Comparison of ENCODE assay signal across 33 cellular contexts in the genomic region with DNA sequence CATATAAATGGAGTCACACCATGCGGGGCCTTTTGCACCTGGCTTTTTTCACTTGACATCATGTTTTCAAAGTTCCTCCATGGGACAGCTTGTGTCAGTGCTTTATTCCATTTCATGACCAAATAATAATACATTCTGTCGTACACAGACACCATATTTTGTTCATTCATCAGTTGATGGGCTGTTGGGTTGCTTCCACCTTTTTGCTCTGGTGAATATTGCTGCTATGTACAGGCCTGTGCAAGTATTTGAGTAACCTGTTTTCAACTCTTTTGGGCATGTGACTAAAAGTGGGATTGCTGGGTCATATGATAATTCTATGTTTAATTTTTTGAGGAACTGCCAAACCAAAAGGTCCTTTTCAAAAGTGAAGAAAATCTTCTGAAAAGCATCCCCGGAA. TPM values are rescaled to one million over a fixed set of nuclear protein-coding genes. Genes with fewer than 3 reads are reported as not detected.
"Had no signal": no experiment of that assay in that cellular context is flagged by ENCODE, and none has a peak within 500 bp of the region (broad histone marks: within the 10 kb centered on the region; RNA-seq: fewer than 3 reads in every experiment).

No MANE protein-coding gene starts in this region.

- H3K27ac Mint-ChIP-seq: activated CD4-positive, alpha-beta T cell treated with anti-CD3 and anti-CD28 coated beads, Interleukin-2, amount 10 ng/mL, durations not matched to agents 7 days and 5 days; activated CD8-positive, alpha-beta T cell treated with anti-CD3 and anti-CD28 coated beads for 36 hours; activated naive CD8-positive, alpha-beta T cell; activated T-helper 17 cell treated with anti-CD3 and anti-CD28 coated beads, Interleukin-2, amount 50 U/mL, for 72 hours; effector memory CD8-positive, alpha-beta T cell; WTC11 had no signal

- H3K4me3 ChIP-seq: gastrocnemius medialis, heart left ventricle had no signal

- H3K4me1 Mint-ChIP-seq: activated T-helper 17 cell treated with anti-CD3 and anti-CD28 coated beads, Interleukin-2, amount 50 U/mL, for 72 hours; WTC11 had no signal

- H3K36me3 ChIP-seq: brain microvascular endothelial cell, gastrocnemius medialis, heart left ventricle had no signal

- FAIRE-seq: astrocyte, colon, TTC549 had no signal

- DNase-seq: activated CD4-positive, alpha-beta T cell treated with anti-CD3 and anti-CD28 coated beads for 1 hour; activated CD4-positive, alpha-beta T cell treated with anti-CD3 and anti-CD28 coated beads for 4 hours; activated CD4-positive, alpha-beta T cell treated with anti-CD3 and anti-CD28 coated beads, Interleukin-2, amount 10 ng/mL, durations not matched to agents 7 days and 5 days; activated CD4-positive, alpha-beta T cell treated with anti-CD3 and anti-CD28 coated beads, Interleukin-2, amount 50 U/mL, for 4 hours; activated CD8-positive, alpha-beta memory T cell treated with anti-CD3 and anti-CD28 coated beads for 24 hours; activated CD8-positive, alpha-beta T cell treated with anti-CD3 and anti-CD28 coated beads for 36 hours; activated effector memory CD4-positive, alpha-beta T cell treated with Interleukin-2 at 50 U/mL for 16 hours; activated gamma-delta T cell treated with Interleukin-2 at 50 U/mL for 16 hours; activated naive CD4-positive, alpha-beta T cell treated with anti-CD3 and anti-CD28 coated beads, Interleukin-2, amount 50 U/mL, for 16 hours; activated naive CD4-positive, alpha-beta T cell treated with Interleukin-2 at 50 U/mL for 16 hours; activated T-cell treated with anti-CD3 and anti-CD28 coated beads, Interleukin-2, amount 50 U/mL, for 4 hours; amniotic stem cell; anterior cingulate cortex; brain microvascular endothelial cell; caudate nucleus; cortex of kidney; dermis blood vessel endothelial cell; effector CD4-positive, alpha-beta T cell; effector memory CD8-positive, alpha-beta T cell; gastrocnemius medialis; glutamatergic neuron; heart left ventricle; T-helper 2 cell had no signal

- H3K27me3 Mint-ChIP-seq: activated CD4-positive, alpha-beta T cell treated with anti-CD3 and anti-CD28 coated beads, Interleukin-2, amount 10 ng/mL, durations not matched to agents 7 days and 5 days; activated CD8-positive, alpha-beta T cell treated with anti-CD3 and anti-CD28 coated beads for 36 hours; activated naive CD8-positive, alpha-beta T cell; activated T-helper 17 cell treated with anti-CD3 and anti-CD28 coated beads, Interleukin-2, amount 50 U/mL, for 72 hours; effector memory CD8-positive, alpha-beta T cell had no signal

- H3K9me3 ChIP-seq: gastrocnemius medialis, heart left ventricle had no signal

- H3K36me3 Mint-ChIP-seq: WTC11 had no signal

- ATAC-seq: activated CD8-positive, alpha-beta T cell treated with anti-CD3 and anti-CD28 coated beads for 36 hours; activated T-cell treated with anti-CD3 and anti-CD28 coated beads, Interleukin-2, amount 50 U/mL, for 4 hours; activated T-helper 17 cell treated with anti-CD3 and anti-CD28 coated beads, Interleukin-2, amount 50 U/mL, for 72 hours; effector memory CD8-positive, alpha-beta T cell; foreskin keratinocyte; gastrocnemius medialis; heart left ventricle; WTC11 had no signal

- H3K9me3 Mint-ChIP-seq: activated CD4-positive, alpha-beta T cell treated with anti-CD3 and anti-CD28 coated beads, Interleukin-2, amount 10 ng/mL, durations not matched to agents 7 days and 5 days; activated CD8-positive, alpha-beta T cell treated with anti-CD3 and anti-CD28 coated beads for 36 hours; activated T-cell treated with anti-CD3 and anti-CD28 coated beads, Interleukin-2, amount 50 U/mL, for 4 hours; activated T-helper 17 cell treated with anti-CD3 and anti-CD28 coated beads, Interleukin-2, amount 50 U/mL, for 72 hours; effector memory CD8-positive, alpha-beta T cell; WTC11 had no signal

- H3K4me1 ChIP-seq: foreskin keratinocyte, gastrocnemius medialis had no signal

- H3K27me3 ChIP-seq: brain microvascular endothelial cell, foreskin keratinocyte, gastrocnemius medialis, heart left ventricle had no signal

- H3K4me3 Mint-ChIP-seq: activated CD4-positive, alpha-beta T cell treated with anti-CD3 and anti-CD28 coated beads, Interleukin-2, amount 10 ng/mL, durations not matched to agents 7 days and 5 days; activated CD8-positive, alpha-beta T cell treated with anti-CD3 and anti-CD28 coated beads for 36 hours; activated naive CD8-positive, alpha-beta T cell; activated T-cell treated with anti-CD3 and anti-CD28 coated beads, Interleukin-2, amount 50 U/mL, for 4 hours; activated T-helper 17 cell treated with anti-CD3 and anti-CD28 coated beads, Interleukin-2, amount 50 U/mL, for 72 hours; effector memory CD8-positive, alpha-beta T cell; WTC11 had no signal

- H3K27ac ChIP-seq: brain microvascular endothelial cell, epithelial cell of prostate, foreskin keratinocyte, gastrocnemius medialis, heart left ventricle, VCaP had no signal

RNA-seq across cellular contexts. Expression of a gene that starts 46.9 kb away (rescaled TPM):
- total RNA-seq: activated CD4-positive, alpha-beta T cell treated with anti-CD3 and anti-CD28 coated beads, Interleukin-2, amount 10 ng/mL, durations not matched to agents 7 days and 5 days; activated CD8-positive, alpha-beta T cell treated with anti-CD3 and anti-CD28 coated beads for 36 hours; activated T-cell treated with anti-CD3 and anti-CD28 coated beads, Interleukin-2, amount 50 U/mL, for 4 hours; activated T-helper 17 cell treated with anti-CD3 and anti-CD28 coated beads, Interleukin-2, amount 50 U/mL, for 72 hours; astrocyte; chondrocyte; dermis blood vessel endothelial cell; WTC11 had no signal
